Comparison of ENCODE assay signal across 1 cellular context in genomic region chr10:103918053-103918846, GRCh38.
TF ChIP-seq lines count a peak whose summit lies in the region.

STN1 (minus strand) TSS chr10:103918184; CDS start chr10:103917594, 590 bp downstream.

TF ChIP-seq in GM12878, 131 proteins besides CTCF, POLR2A, EP300 and RAD21 (continued from another document and continues in another):
- TF ChIP-seq ZNF687 (IDR thresholded peaks at IDR 0.05) (peak; percentile 82), SUZ12 (IDR thresholded peaks at IDR 0.05; ENCODE audit: unreplicated experiment) (no peak), E2F4 (IDR thresholded peaks at IDR 0.05; ENCODE audit: low read depth, low read length) (no peak), CREM (IDR thresholded peaks at IDR 0.05; ENCODE audit: low read depth) (0 out of 2 replicates have a peak, but pooled peaks have one; percentile 20), LARP7 (IDR thresholded peaks at IDR 0.05) (no peak), POU2F2 (IDR thresholded peaks at IDR 0.05; ENCODE audit: borderline replicate concordance, low read depth, low read length) (peak; percentile 82; the same call in 2 of the 3 replicates), RCOR1 (conservative IDR thresholded peaks at IDR 0.05; ENCODE audit: low read depth, low read length) (no peak), ATF7 (IDR thresholded peaks at IDR 0.05; ENCODE audit: low read depth) (no peak), PML (IDR thresholded peaks at IDR 0.05; ENCODE audit: low read length) (peak; percentile 94), FOXM1 (IDR thresholded peaks at IDR 0.05; ENCODE audit: low read depth, low read length) (no peak), EZH2 (IDR thresholded peaks at IDR 0.05; ENCODE audit: borderline replicate concordance, control insufficient read depth, low read depth, low read length) (no peak), ZSCAN29 (IDR thresholded peaks at IDR 0.05) (no peak), HSF1 (IDR thresholded peaks at IDR 0.05; ENCODE audit: low read depth, low read length) (no peak), REST (IDR thresholded peaks at IDR 0.05; ENCODE audit: low read depth, low read length) (no peak), NR2C1 (IDR thresholded peaks at IDR 0.05) (0 out of 2 replicates have a peak, but pooled peaks have one; percentile 40), IRF4 (IDR thresholded peaks at IDR 0.05; ENCODE audit: low read depth, low read length) (no peak), IRF5 (IDR thresholded peaks at IDR 0.05; ENCODE audit: borderline replicate concordance) (no peak), CREB1 (IDR thresholded peaks at IDR 0.05; ENCODE audit: low read depth) (peak; percentile 15; the same call in 1 of the 2 replicates), MLLT1 (IDR thresholded peaks at IDR 0.05) (no peak), PAX5 (IDR thresholded peaks at IDR 0.05; ENCODE audit: borderline replicate concordance, low read depth, low read length) (no peak), BMI1 (IDR thresholded peaks at IDR 0.05; ENCODE audit: borderline replicate concordance) (no peak)
- TF ChIP-seq, protein P1, sequence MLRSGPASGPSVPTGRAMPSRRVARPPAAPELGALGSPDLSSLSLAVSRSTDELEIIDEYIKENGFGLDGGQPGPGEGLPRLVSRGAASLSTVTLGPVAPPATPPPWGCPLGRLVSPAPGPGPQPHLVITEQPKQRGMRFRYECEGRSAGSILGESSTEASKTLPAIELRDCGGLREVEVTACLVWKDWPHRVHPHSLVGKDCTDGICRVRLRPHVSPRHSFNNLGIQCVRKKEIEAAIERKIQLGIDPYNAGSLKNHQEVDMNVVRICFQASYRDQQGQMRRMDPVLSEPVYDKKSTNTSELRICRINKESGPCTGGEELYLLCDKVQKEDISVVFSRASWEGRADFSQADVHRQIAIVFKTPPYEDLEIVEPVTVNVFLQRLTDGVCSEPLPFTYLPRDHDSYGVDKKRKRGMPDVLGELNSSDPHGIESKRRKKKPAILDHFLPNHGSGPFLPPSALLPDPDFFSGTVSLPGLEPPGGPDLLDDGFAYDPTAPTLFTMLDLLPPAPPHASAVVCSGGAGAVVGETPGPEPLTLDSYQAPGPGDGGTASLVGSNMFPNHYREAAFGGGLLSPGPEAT (IDR thresholded peaks at IDR 0.05; ENCODE audit: low read depth), result 0 out of 2 replicates have a peak, but pooled peaks have one; percentile 12
- TF ChIP-seq, protein P2, sequence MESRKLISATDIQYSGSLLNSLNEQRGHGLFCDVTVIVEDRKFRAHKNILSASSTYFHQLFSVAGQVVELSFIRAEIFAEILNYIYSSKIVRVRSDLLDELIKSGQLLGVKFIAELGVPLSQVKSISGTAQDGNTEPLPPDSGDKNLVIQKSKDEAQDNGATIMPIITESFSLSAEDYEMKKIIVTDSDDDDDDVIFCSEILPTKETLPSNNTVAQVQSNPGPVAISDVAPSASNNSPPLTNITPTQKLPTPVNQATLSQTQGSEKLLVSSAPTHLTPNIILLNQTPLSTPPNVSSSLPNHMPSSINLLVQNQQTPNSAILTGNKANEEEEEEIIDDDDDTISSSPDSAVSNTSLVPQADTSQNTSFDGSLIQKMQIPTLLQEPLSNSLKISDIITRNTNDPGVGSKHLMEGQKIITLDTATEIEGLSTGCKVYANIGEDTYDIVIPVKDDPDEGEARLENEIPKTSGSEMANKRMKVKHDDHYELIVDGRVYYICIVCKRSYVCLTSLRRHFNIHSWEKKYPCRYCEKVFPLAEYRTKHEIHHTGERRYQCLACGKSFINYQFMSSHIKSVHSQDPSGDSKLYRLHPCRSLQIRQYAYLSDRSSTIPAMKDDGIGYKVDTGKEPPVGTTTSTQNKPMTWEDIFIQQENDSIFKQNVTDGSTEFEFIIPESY (IDR thresholded peaks at IDR 0.05), result no peak
- TF ChIP-seq, protein P3, sequence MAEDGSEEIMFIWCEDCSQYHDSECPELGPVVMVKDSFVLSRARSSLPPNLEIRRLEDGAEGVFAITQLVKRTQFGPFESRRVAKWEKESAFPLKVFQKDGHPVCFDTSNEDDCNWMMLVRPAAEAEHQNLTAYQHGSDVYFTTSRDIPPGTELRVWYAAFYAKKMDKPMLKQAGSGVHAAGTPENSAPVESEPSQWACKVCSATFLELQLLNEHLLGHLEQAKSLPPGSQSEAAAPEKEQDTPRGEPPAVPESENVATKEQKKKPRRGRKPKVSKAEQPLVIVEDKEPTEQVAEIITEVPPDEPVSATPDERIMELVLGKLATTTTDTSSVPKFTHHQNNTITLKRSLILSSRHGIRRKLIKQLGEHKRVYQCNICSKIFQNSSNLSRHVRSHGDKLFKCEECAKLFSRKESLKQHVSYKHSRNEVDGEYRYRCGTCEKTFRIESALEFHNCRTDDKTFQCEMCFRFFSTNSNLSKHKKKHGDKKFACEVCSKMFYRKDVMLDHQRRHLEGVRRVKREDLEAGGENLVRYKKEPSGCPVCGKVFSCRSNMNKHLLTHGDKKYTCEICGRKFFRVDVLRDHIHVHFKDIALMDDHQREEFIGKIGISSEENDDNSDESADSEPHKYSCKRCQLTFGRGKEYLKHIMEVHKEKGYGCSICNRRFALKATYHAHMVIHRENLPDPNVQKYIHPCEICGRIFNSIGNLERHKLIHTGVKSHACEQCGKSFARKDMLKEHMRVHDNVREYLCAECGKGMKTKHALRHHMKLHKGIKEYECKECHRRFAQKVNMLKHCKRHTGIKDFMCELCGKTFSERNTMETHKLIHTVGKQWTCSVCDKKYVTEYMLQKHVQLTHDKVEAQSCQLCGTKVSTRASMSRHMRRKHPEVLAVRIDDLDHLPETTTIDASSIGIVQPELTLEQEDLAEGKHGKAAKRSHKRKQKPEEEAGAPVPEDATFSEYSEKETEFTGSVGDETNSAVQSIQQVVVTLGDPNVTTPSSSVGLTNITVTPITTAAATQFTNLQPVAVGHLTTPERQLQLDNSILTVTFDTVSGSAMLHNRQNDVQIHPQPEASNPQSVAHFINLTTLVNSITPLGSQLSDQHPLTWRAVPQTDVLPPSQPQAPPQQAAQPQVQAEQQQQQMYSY (CRISPR knock-in tag; IDR thresholded peaks at IDR 0.05), result no peak
- TF ChIP-seq, protein P4, sequence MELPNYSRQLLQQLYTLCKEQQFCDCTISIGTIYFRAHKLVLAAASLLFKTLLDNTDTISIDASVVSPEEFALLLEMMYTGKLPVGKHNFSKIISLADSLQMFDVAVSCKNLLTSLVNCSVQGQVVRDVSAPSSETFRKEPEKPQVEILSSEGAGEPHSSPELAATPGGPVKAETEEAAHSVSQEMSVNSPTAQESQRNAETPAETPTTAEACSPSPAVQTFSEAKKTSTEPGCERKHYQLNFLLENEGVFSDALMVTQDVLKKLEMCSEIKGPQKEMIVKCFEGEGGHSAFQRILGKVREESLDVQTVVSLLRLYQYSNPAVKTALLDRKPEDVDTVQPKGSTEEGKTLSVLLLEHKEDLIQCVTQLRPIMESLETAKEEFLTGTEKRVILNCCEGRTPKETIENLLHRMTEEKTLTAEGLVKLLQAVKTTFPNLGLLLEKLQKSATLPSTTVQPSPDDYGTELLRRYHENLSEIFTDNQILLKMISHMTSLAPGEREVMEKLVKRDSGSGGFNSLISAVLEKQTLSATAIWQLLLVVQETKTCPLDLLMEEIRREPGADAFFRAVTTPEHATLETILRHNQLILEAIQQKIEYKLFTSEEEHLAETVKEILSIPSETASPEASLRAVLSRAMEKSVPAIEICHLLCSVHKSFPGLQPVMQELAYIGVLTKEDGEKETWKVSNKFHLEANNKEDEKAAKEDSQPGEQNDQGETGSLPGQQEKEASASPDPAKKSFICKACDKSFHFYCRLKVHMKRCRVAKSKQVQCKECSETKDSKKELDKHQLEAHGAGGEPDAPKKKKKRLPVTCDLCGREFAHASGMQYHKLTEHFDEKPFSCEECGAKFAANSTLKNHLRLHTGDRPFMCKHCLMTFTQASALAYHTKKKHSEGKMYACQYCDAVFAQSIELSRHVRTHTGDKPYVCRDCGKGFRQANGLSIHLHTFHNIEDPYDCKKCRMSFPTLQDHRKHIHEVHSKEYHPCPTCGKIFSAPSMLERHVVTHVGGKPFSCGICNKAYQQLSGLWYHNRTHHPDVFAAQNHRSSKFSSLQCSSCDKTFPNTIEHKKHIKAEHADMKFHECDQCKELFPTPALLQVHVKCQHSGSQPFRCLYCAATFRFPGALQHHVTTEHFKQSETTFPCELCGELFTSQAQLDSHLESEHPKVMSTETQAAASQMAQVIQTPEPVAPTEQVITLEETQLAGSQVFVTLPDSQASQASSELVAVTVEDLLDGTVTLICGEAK (IDR thresholded peaks at IDR 0.05; ENCODE audit: borderline replicate concordance), result peak; percentile 28; the same call in 1 of the 2 replicates
